Comparison of ENCODE assay signal across 8 cellular contexts in genomic region chr16:25257956-25258855, GRCh38. TPM values are rescaled to one million over a fixed set of nuclear protein-coding genes. Genes with fewer than 3 reads are reported as not detected.
DNase-seq lines count a peak whose midpoint lies in the region; ATAC-seq and TF ChIP-seq lines count a peak whose summit lies in the region.

No MANE protein-coding gene starts in this region.

- POLR2A ChIA-PET in OCI-LY7 (lab: Charles Lee), result interaction anchor here (0.6 kb wide), 1 partner anchor 1044 kb away, joined by 3 read pairs; no protein-coding TSS in a partner anchor
- POLR2A ChIA-PET in naive thymus-derived CD4-positive, alpha-beta T cell (lab: Charles Lee), result interaction anchor here (0.8 to 1.9 kb wide), 2 partner anchors 13 to 197 kb away, joined by 3 to 8 read pairs; no protein-coding TSS in a partner anchor

- peak overlapping the region; percentile 70 for H2AFZ ChIP-seq in OCI-LY7 (ENCODE audit: low read length)

- intact Hi-C loops in OCI-LY7 (cut with micrococcal nuclease; ENCODE audit: unreplicated experiment) (loop anchor here (10.0 kb wide), 2 partner anchors 283 to 713 kb away; no protein-coding TSS in a partner anchor), esophagus squamous epithelium (cut with DNase I) (no loop called here)
- intact Hi-C loops in naive thymus-derived CD4-positive, alpha-beta T cell (cut with micrococcal nuclease), result loop anchor here (1.0 to 5.0 kb wide), 7 partner anchors 25 to 719 kb away; partner anchors contain the start of genes RBBP6 (in 2 of the 2), TNRC6A (in 2 of the 2), ARHGAP17 (in 1 of the 2) and LCMT1 (in 1 of the 2)

- H3K27me3 Mint-ChIP-seq in naive thymus-derived CD4-positive, alpha-beta T cell, result no peaks in the 10 kb centered on the region
- no peaks in the 10 kb centered on the region for H3K27me3 Mint-ChIP-seq in stimulated activated naive B cell treated with anti-CD40 and anti-IgM and Interleukin-4, amounts not matched to agents 10 μg/mL and 1 μg/mL and 100 μg/mL, for 72 hours

- no peaks in the 10 kb centered on the region for H3K9me2 ChIP-seq in OCI-LY7 (ENCODE audit: insufficient read depth, low read length)

- no peaks in the 10 kb centered on the region for H3K9me3 ChIP-seq in OCI-LY7 (ENCODE audit: low read length)
- no peaks in the 10 kb centered on the region for H3K9me3 ChIP-seq in esophagus squamous epithelium
- no peaks in the 10 kb centered on the region for H3K9me3 ChIP-seq in naive thymus-derived CD4-positive, alpha-beta T cell (ENCODE audit: control insufficient read depth in 2 of 3, low read length in 3 of 3)

- H3K27me3 ChIP-seq in esophagus squamous epithelium, result no peaks in the 10 kb centered on the region
- H3K27me3 ChIP-seq in naive thymus-derived CD4-positive, alpha-beta T cell (ENCODE audit: control insufficient read depth in 2 of 2, insufficient read depth in 2 of 2, low read length in 2 of 2), result no peaks in the 10 kb centered on the region

- H3K27ac Mint-ChIP-seq in naive thymus-derived CD4-positive, alpha-beta T cell, result peak overlapping the region; percentile 95 to 98 (median 96)
- peak overlapping the region; percentile 98 for H3K27ac Mint-ChIP-seq in stimulated activated naive B cell treated with anti-CD40 and anti-IgM and Interleukin-4, amounts not matched to agents 10 μg/mL and 1 μg/mL and 100 μg/mL, for 72 hours

- peaks cover 0 to 3% (median 0%) of the 10 kb centered on the region in 11 donors for H3K9me3 Mint-ChIP-seq in naive thymus-derived CD4-positive, alpha-beta T cell
- no peaks in the 10 kb centered on the region for H3K9me3 Mint-ChIP-seq in stimulated activated naive B cell treated with anti-CD40 and anti-IgM and Interleukin-4, amounts not matched to agents 10 μg/mL and 1 μg/mL and 100 μg/mL, for 72 hours

- H3K79me2 ChIP-seq in OCI-LY7 (ENCODE audit: insufficient read depth, low read depth, low read length), result peaks cover 46% of the 10 kb centered on the region

- peaks cover 43 to 72% (median 66%) of the 10 kb centered on the region in 7 donors for H3K4me1 Mint-ChIP-seq in naive thymus-derived CD4-positive, alpha-beta T cell
- H3K4me1 Mint-ChIP-seq in stimulated activated naive B cell treated with anti-CD40 and anti-IgM and Interleukin-4, amounts not matched to agents 10 μg/mL and 1 μg/mL and 100 μg/mL, for 72 hours, result peaks cover 28 to 52% of the 10 kb centered on the region in 2 donors

- WGBS in esophagus squamous epithelium, 2 donors, result 7 to 31% methylated on average over 5 to 12 of the region's 57 CpGs

- H3K36me3 Mint-ChIP-seq in naive thymus-derived CD4-positive, alpha-beta T cell, result peaks cover 0 to 19% (median 6%) of the 10 kb centered on the region in 5 donors
- H3K36me3 Mint-ChIP-seq in stimulated activated naive B cell treated with anti-CD40 and anti-IgM and Interleukin-4, amounts not matched to agents 10 μg/mL and 1 μg/mL and 100 μg/mL, for 72 hours, result peaks cover 29 to 32% of the 10 kb centered on the region in 2 donors

- TF ChIP-seq POLR2A in esophagus squamous epithelium (IDR thresholded peaks at IDR 0.05), result no peak

- no peaks in the 10 kb centered on the region; the same call in 1 of the 2 replicates for H4K20me1 ChIP-seq in OCI-LY7 (ENCODE audit: insufficient read depth, low read length)

- CTCF ChIA-PET in OCI-LY7 (lab: Charles Lee; ENCODE audit: unreplicated experiment), result no interaction called here
- CTCF ChIA-PET in naive thymus-derived CD4-positive, alpha-beta T cell (lab: Charles Lee), result interaction anchor here (1.0 kb wide), 1 partner anchor 18 kb away, joined by 4 read pairs; no protein-coding TSS in a partner anchor

- peak overlapping the region; percentile 77 for H3K27ac ChIP-seq in OCI-LY7 (ENCODE audit: low read depth, low read length, poor library complexity, severe bottlenecking)
- H3K27ac ChIP-seq in esophagus squamous epithelium, result peak overlapping the region; percentile 94 to 99 (median 97)
- peak overlapping the region; percentile 93 for H3K27ac ChIP-seq in naive thymus-derived CD4-positive, alpha-beta T cell (ENCODE audit: low read depth, low read length)

- H3K4me1 ChIP-seq in OCI-LY7 (ENCODE audit: insufficient read depth, low read length, poor library complexity, severe bottlenecking) (peaks cover 30% of the 10 kb centered on the region), esophagus squamous epithelium (peaks cover 7 to 41% (median 17%) of the 10 kb centered on the region in 3 donors)
- peaks cover 16 to 33% of the 10 kb centered on the region in 2 donors for H3K4me1 ChIP-seq in naive thymus-derived CD4-positive, alpha-beta T cell (ENCODE audit: control insufficient read depth in 2 of 2, insufficient read depth in 2 of 2, low read length in 2 of 2)

- H3K4me2 ChIP-seq in OCI-LY7 (ENCODE audit: low read length), result peak overlapping the region; percentile 85

- ATAC-seq in GM21528 (IDR thresholded peaks at IDR 0.05; ENCODE audit: low FRiP score, unreplicated experiment), result peak; percentile 56
- peak; percentile 53 for ATAC-seq in naive thymus-derived CD4-positive, alpha-beta T cell
- peak; percentile 63 to 72 for ATAC-seq in stimulated activated naive B cell treated with anti-CD40 and anti-IgM and Interleukin-4, amounts not matched to agents 10 μg/mL and 1 μg/mL and 100 μg/mL, for 72 hours (replicated peaks)

- peak; percentile 86 for DNase-seq in DMS153 (lab: John Stamatoyannopoulos, UW)
- peak; percentile 44 for DNase-seq in HuH-7.5 (ENCODE audit: low spot score)
- peak; percentile 90 for DNase-seq in OCI-LY7 (ENCODE audit: low spot score)
- DNase-seq in activated T-cell treated with anti-CD3 and anti-CD28 coated beads, Interleukin-2, amount 50 U/mL, for 48 hours, result peak; percentile 85 to 88
- DNase-seq in esophagus squamous epithelium (lab: John Stamatoyannopoulos, UW), result peak; percentile 56
- DNase-seq in naive thymus-derived CD4-positive, alpha-beta T cell, result peak in 8 of 9 donors; percentile 70 to 84 (median 78)
- DNase-seq in stimulated activated naive B cell treated with anti-CD40 and anti-IgM and Interleukin-4, amounts not matched to agents 10 μg/mL and 1 μg/mL and 100 μg/mL, for 72 hours, result peak; percentile 83

- H3K4me3 ChIP-seq in OCI-LY7 (ENCODE audit: low read depth, low read length, poor library complexity, severe bottlenecking), result peak overlapping the region; percentile 95
- H3K4me3 ChIP-seq in esophagus squamous epithelium, result peak overlapping the region; percentile 69 to 95 (median 86)
- H3K4me3 ChIP-seq in naive thymus-derived CD4-positive, alpha-beta T cell (ENCODE audit: low read length), result peak overlapping the region; percentile 90

- H3K36me3 ChIP-seq in OCI-LY7 (ENCODE audit: insufficient read depth, low read length) (peaks cover 35% of the 10 kb centered on the region), esophagus squamous epithelium (peaks cover 0 to 41% (median 2%) of the 10 kb centered on the region in 3 donors)
- peaks cover 0 to 12% (median 0%) of the 10 kb centered on the region in 3 experiments for H3K36me3 ChIP-seq in naive thymus-derived CD4-positive, alpha-beta T cell (ENCODE audit: control insufficient read depth in 2 of 3, insufficient read depth in 3 of 3, low read length in 3 of 3)

- no TSS peak for BruUV-seq in OCI-LY7 (replicated peaks; lab: Mats Ljungman, UMichigan)

- TF ChIP-seq CTCF in OCI-LY7 (conservative IDR thresholded peaks at IDR 0.05; ENCODE audit: low read length) (no peak), esophagus squamous epithelium (IDR thresholded peaks at IDR 0.05) (peak in 1 of 6 experiments; percentile 3)

- peak overlapping the region; percentile 88 to 96 (median 93) for H3K4me3 Mint-ChIP-seq in naive thymus-derived CD4-positive, alpha-beta T cell
- H3K4me3 Mint-ChIP-seq in stimulated activated naive B cell treated with anti-CD40 and anti-IgM and Interleukin-4, amounts not matched to agents 10 μg/mL and 1 μg/mL and 100 μg/mL, for 72 hours, result peak overlapping the region; percentile 92 to 98

RNA-seq across cellular contexts. Expression of gene ZKSCAN2, which starts 0.6 kb away (rescaled TPM):
- total RNA-seq in OCI-LY7 (2014; rRNA removed; shearing (Covaris generic)), result 7.6 and 10.1 TPM in 2 replicates
- total RNA-seq in OCI-LY7 (2022), result 11.7 and 12.5 TPM in 2 replicates
- total RNA-seq in esophagus squamous epithelium, result 1 to 10 TPM; 1.3 to 2.3 (median 2.1) TPM
- 1 to 10 TPM; 4.7 to 7.0 (median 5.2) TPM for total RNA-seq in naive thymus-derived CD4-positive, alpha-beta T cell
- polyA plus RNA-seq in naive thymus-derived CD4-positive, alpha-beta T cell, result 1 to 10 TPM; 1.5 to 2.1 TPM

RNA-seq across cellular contexts. Expression of gene AQP8, which starts 41.5 kb away (rescaled TPM):
- not detected in 2 replicates for total RNA-seq in OCI-LY7 (2014; rRNA removed; shearing (Covaris generic))
- total RNA-seq in OCI-LY7 (2022) (not detected in 2 replicates), esophagus squamous epithelium (not detected)
- under 1 TPM in 1 of 5 experiments, not detected in 4; 0.37 TPM for total RNA-seq in naive thymus-derived CD4-positive, alpha-beta T cell
- polyA plus RNA-seq in naive thymus-derived CD4-positive, alpha-beta T cell, result not detected

Comparison
In these comparisons a context has a peak if more than half of its experiments do, and no peak if none do; other contexts are left out.
1. Peak in every context shown above with its lines: DNase-seq, ATAC-seq, H3K4me3 ChIP-seq and H3K27ac ChIP-seq.